ENCODE assay signal across 8 cellular contexts in the genomic region with DNA sequence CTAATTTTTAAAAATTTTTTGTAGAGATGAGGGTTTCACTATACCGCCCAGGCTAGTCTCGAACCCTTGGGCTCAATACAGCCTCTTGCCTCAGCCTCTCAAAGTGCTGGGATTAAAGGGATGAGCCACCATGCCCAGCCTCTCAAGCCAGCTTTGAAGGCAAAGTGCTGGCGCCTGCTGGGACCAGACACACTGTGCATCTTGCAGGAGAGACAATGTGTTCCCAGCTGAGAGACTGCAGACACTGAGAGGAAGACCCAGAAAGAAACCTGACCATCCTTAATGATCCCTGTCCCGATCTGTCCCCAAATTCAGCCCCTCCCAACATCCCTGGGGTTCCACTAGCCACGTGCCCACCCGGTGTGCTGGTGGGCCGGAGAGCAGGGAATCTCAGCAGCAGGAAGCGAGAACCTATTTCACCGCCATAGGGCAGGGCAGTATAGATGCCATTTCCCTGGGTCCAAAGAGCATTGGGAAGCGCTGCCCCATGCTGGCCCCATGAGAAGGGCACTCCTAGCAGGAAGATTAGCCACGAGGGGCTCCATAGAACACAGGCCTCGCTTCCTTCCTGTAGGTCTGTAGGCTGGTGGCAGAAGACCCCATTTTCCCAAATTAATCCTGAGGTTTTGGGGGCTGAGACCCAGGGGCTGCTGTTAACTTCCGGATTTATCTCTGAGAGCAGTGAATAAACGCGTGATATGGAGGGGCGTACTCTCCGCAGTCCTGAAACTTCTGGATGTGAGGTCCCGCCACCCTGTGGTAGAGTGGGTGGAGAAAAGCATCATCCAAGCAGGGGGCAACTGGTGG. TPM values are rescaled to one million over a fixed set of nuclear protein-coding genes. Genes with fewer than 3 reads are reported as not detected.
DNase-seq lines count a peak whose midpoint lies in the region; TF ChIP-seq lines count a peak whose summit lies in the region.

No MANE protein-coding gene starts in this region.

- no peaks in the 10 kb centered on the region for H3K9me3 ChIP-seq in duodenal mucosa (ENCODE audit: control insufficient read depth in 1 of 2, low read length in 2 of 2)

- peaks cover 20 to 30% of the 10 kb centered on the region in 2 donors for H3K4me1 ChIP-seq in duodenal mucosa (ENCODE audit: control insufficient read depth in 1 of 2, insufficient read depth in 2 of 2, low read length in 2 of 2)

- H3K27ac Mint-ChIP-seq in CD14-positive monocyte, result peak overlapping the region; percentile 93 to 98 (median 96)
- peak overlapping the region; percentile 99 for H3K27ac Mint-ChIP-seq in nephron progenitor cell

- H3K36me3 Mint-ChIP-seq in CD14-positive monocyte (peaks cover 46 to 64% of the 10 kb centered on the region in 2 donors), nephron progenitor cell (ENCODE audit: low read depth) (peaks cover 14% of the 10 kb centered on the region)

- H3K9me3 Mint-ChIP-seq in CD14-positive monocyte (no peaks in the 10 kb centered on the region), nephron progenitor cell (no peaks in the 10 kb centered on the region)

- intact Hi-C loops in CD14-positive monocyte (cut with micrococcal nuclease), result loop anchor here (2.0 to 5.0 kb wide), 4 partner anchors 14 to 60 kb away; partner anchors contain the start of gene ICAM1 (in 2 of the 2)

- DNase-seq in CD14-positive monocyte (ENCODE audit: low spot score) (no peak), LNCaP clone FGC (ENCODE audit: low read depth) (no peak), nephron progenitor cell (no peak), KBM-7 (no peak), COLO829 (ENCODE audit: low spot score) (no peak), SHP77 (lab: John Stamatoyannopoulos, UW) (no peak), H4 (ENCODE audit: low spot score) (no peak)

- peaks cover 0 to 1% (median 0%) of the 10 kb centered on the region in 3 donors for H3K27me3 Mint-ChIP-seq in CD14-positive monocyte (ENCODE audit: low read depth in 3 of 3)
- H3K27me3 Mint-ChIP-seq in nephron progenitor cell (ENCODE audit: low read depth, poor library complexity), result peaks cover 3% of the 10 kb centered on the region

- no peak for TF ChIP-seq CTCF in CD14-positive monocyte (IDR thresholded peaks at IDR 0.05)
- TF ChIP-seq CTCF in LNCaP clone FGC (IDR thresholded peaks at IDR 0.05; ENCODE audit: control insufficient read depth, extremely low read depth, insufficient read depth), result no peak
- no peak for TF ChIP-seq CTCF in nephron progenitor cell (IDR thresholded peaks at IDR 0.05)

- peak overlapping the region; percentile 53 to 61 for H3K9ac ChIP-seq in duodenal mucosa (ENCODE audit: low read depth in 1 of 2, low read length in 2 of 2)

- in situ Hi-C loops in KBM-7 (cut with MboI; ENCODE audit: low pct_unique_long_range_greater_than_20kb, low sequenced_read_pairs), result no loop called here

- peak overlapping the region; percentile 47 for H3K27ac ChIP-seq in duodenal mucosa (ENCODE audit: low read depth, low read length)

- peaks cover 29 to 34% of the 10 kb centered on the region in 2 donors for H3K36me3 ChIP-seq in duodenal mucosa (ENCODE audit: control insufficient read depth in 1 of 2, insufficient read depth in 2 of 2, low read length in 2 of 2)

- no peaks in the 10 kb centered on the region for H3K27me3 ChIP-seq in duodenal mucosa (ENCODE audit: control insufficient read depth in 1 of 2, insufficient read depth in 2 of 2, low read length in 2 of 2)

- peak overlapping the region; percentile 91 for H3K4me3 ChIP-seq in LNCaP clone FGC (ENCODE audit: low read depth, low read length)
- peak overlapping the region; percentile 90 to 98 for H3K4me3 ChIP-seq in duodenal mucosa (ENCODE audit: low read depth in 1 of 2, low read length in 2 of 2)

- H3K4me1 Mint-ChIP-seq in CD14-positive monocyte (peaks cover 32% of the 10 kb centered on the region), nephron progenitor cell (peaks cover 36% of the 10 kb centered on the region)

- H3K4me3 Mint-ChIP-seq in CD14-positive monocyte (peak overlapping the region; percentile 94), nephron progenitor cell (peak overlapping the region; percentile 97)

RNA-seq across cellular contexts. Expression of gene RAVER1, which starts 1.0 kb away (rescaled TPM):
- 1 to 10 TPM; 6.0 to 9.0 TPM for polyA plus RNA-seq in CD14-positive monocyte
- 7.1 and 8.2 TPM in 2 replicates for total RNA-seq in H4 (2014; rRNA removed; shearing (Covaris generic))

RNA-seq across cellular contexts. Expression of gene ICAM3, which starts 7.1 kb away (rescaled TPM):
- polyA plus RNA-seq in CD14-positive monocyte, result 100 to 1,000 TPM; 189 to 234 TPM
- total RNA-seq in H4 (2014; rRNA removed; shearing (Covaris generic)), result 7.3 and 11.2 TPM in 2 replicates

RNA-seq across cellular contexts. Expression of gene FDX2, which starts 16.5 kb away (rescaled TPM):
- polyA plus RNA-seq in CD14-positive monocyte, result 1 to 10 TPM; 5.5 to 6.8 TPM
- 23.6 and 40.0 TPM in 2 replicates for total RNA-seq in H4 (2014; rRNA removed; shearing (Covaris generic))

RNA-seq across cellular contexts. Expression of gene ZGLP1, which starts 22.7 kb away (rescaled TPM):
- polyA plus RNA-seq in CD14-positive monocyte, result 10 to 100 TPM in 1 of 2 donors, 1 to 10 TPM in 1; 9.4 to 11.7 TPM
- 0.18 and 1.8 TPM in 2 replicates for total RNA-seq in H4 (2014; rRNA removed; shearing (Covaris generic))

RNA-seq across cellular contexts. Expression of gene ICAM5, which starts 42.6 kb away (rescaled TPM):
- under 1 TPM in 1 of 2 donors, not detected in 1; 0.21 TPM for polyA plus RNA-seq in CD14-positive monocyte
- 0.87 and 1.5 TPM in 2 replicates for total RNA-seq in H4 (2014; rRNA removed; shearing (Covaris generic))
